ENCODE assay signal across 12 cellular contexts in the genomic region with DNA sequence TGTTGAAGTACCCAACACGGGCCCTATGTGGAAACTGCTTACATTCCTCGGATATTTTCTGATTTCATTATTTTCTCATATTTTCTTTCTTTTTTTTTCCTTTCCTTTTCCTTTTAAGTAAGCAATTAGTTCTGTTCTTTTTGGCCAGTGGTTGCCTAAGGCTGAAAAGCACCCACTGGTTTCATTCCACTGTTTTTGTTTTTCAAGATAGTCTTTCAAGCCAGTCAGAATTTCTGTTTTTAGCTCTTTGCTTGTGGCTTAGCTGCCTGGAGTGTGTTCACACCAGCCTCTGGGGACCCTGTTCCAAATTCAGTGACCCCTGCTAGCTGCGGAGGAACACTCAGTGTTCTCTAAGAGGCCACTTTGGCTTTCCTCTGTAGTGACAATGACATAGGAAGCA.
DNase-seq lines count a peak whose midpoint lies in the region; ATAC-seq and TF ChIP-seq lines count a peak whose summit lies in the region.
"Had no signal": no experiment of that assay in that cellular context is flagged by ENCODE, and none has a peak within 500 bp of the region (broad histone marks: within the 10 kb centered on the region; RNA-seq: fewer than 3 reads in every experiment).

No MANE protein-coding gene starts in this region.

- TF ChIP-seq POLR2A in vagina (IDR thresholded peaks at IDR 0.05) = no peak

- no peaks in the 10 kb centered on the region for H3K9me3 ChIP-seq in parathyroid adenoma (ENCODE audit: control insufficient read depth, low read length)
- H3K9me3 ChIP-seq in vagina = no peaks in the 10 kb centered on the region

- no peaks in the 10 kb centered on the region for H3K36me3 ChIP-seq in parathyroid adenoma (ENCODE audit: control insufficient read depth, insufficient read depth, low read length)
- no peaks in the 10 kb centered on the region for H3K36me3 ChIP-seq in vagina

- H3K27me3 ChIP-seq in parathyroid adenoma (ENCODE audit: control insufficient read depth, insufficient read depth, low read length) (no peaks in the 10 kb centered on the region), vagina (no peaks in the 10 kb centered on the region)

- no peak overlapping the region for H3K4me2 ChIP-seq in parathyroid adenoma (ENCODE audit: low read length)

- intact Hi-C loops in Right ventricle myocardium superior (cut with DNase I) (no loop called here), Right ventricle myocardium inferior (cut with DNase I) (no loop called here), vagina (cut with DNase I) (no loop called here)

- no peaks in the 10 kb centered on the region for H3K79me2 ChIP-seq in parathyroid adenoma

- H3K4me3 ChIP-seq in fibroblast of villous mesenchyme (ENCODE audit: low read depth, low read length) = no peak overlapping the region
- no peak overlapping the region for H3K4me3 ChIP-seq in parathyroid adenoma (ENCODE audit: low read depth, low read length)
- H3K4me3 ChIP-seq in vagina = no peak overlapping the region

- no peak overlapping the region for H3K9ac ChIP-seq in parathyroid adenoma

- no peak overlapping the region for H2AFZ ChIP-seq in parathyroid adenoma

- ATAC-seq in Right ventricle myocardium superior (ENCODE audit: poor library complexity) (peak; percentile 47), Right ventricle myocardium inferior (no peak), GM19467 (IDR thresholded peaks at IDR 0.05; ENCODE audit: unreplicated experiment) (no peak)

- H3K27ac ChIP-seq in parathyroid adenoma (peak overlapping the region; percentile 39), vagina (peak overlapping the region; percentile 37)

- TF ChIP-seq CTCF in fibroblast of villous mesenchyme (IDR thresholded peaks at IDR 0.05; ENCODE audit: insufficient read depth, low read depth, low read length) (no peak), parathyroid adenoma (IDR thresholded peaks at IDR 0.05) (no peak), vagina (IDR thresholded peaks at IDR 0.05) (no peak)

- DNase-seq in Right ventricle myocardium superior (no peak), Right ventricle myocardium inferior (ENCODE audit: missing footprints) (no peak), fibroblast of villous mesenchyme (ENCODE audit: low read depth) (peak; percentile 65), vagina (ENCODE audit: extremely low spot score in 2 of 2) (no peak), C1 segment of cervical spinal cord (lab: John Stamatoyannopoulos, UW) (no peak)
- DNase-seq in activated effector memory CD4-positive, alpha-beta T cell treated with Interleukin-2 at 50 U/mL for 16 hours = no peak
- DNase-seq: 8988T, endodermal cell, Kasumi-1, NCI-H2081 treated with DMSO at 0.1 percent for 48 hours had no signal

- H3K4me1 ChIP-seq in parathyroid adenoma (no peaks in the 10 kb centered on the region), vagina (peaks cover 32% of the 10 kb centered on the region)
